11 cellular contexts compared by ENCODE assay signal in genomic region chr17:82913304-82914043, GRCh38.
A peak's percentile ranks its signal among the peaks of the same experiment; 100 is the strongest.
DNase-seq lines count a peak whose midpoint lies in the region; ATAC-seq and TF ChIP-seq lines count a peak whose summit lies in the region.
"Had no signal": no experiment of that assay in that cellular context is flagged by ENCODE, and none has a peak within 500 bp of the region (broad histone marks: within the 10 kb centered on the region; RNA-seq: fewer than 3 reads in every experiment).

No MANE protein-coding gene starts in this region.

- intact Hi-C loops in stomach (cut with DNase I; ENCODE audit: low total_unique reads): loop anchor here (5.0 kb wide), 2 partner anchors 36 to 131 kb away; no protein-coding TSS in a partner anchor
- intact Hi-C loops in spleen (cut with DNase I; ENCODE audit: low total_unique reads): no loop called here

- H3K36me3 Mint-ChIP-seq in glutamatergic neuron (ENCODE audit: unreplicated experiment): peaks cover 4% of the 10 kb centered on the region

- H3K4me3 ChIP-seq in WERI-Rb-1 (ENCODE audit: low read depth, low read length) (no peak overlapping the region), stomach (no peak overlapping the region), spleen (no peak overlapping the region)

- TF ChIP-seq POLR2A in stomach (IDR thresholded peaks at IDR 0.05): no peak
- TF ChIP-seq POLR2A in spleen (IDR thresholded peaks at IDR 0.05): no peak

- peaks cover 7% of the 10 kb centered on the region for H3K27me3 Mint-ChIP-seq in glutamatergic neuron (ENCODE audit: unreplicated experiment)
- H3K27me3 Mint-ChIP-seq: stimulated activated naive CD8-positive, alpha-beta T cell treated with anti-CD3 and anti-CD28 coated beads, Interleukin-15, Interleukin-2, amounts not matched to agents 100 ng/mL and 50 ng/mL, for 24 hours had no signal

- TF ChIP-seq CTCF in WERI-Rb-1 (IDR thresholded peaks at IDR 0.05; ENCODE audit: low read depth, low read length) (peak; percentile 68; the same call in 1 of the 2 replicates), glutamatergic neuron (IDR thresholded peaks at IDR 0.05; ENCODE audit: partially characterized antibody, unreplicated experiment) (peak; percentile 3), stomach (IDR thresholded peaks at IDR 0.05) (peak in 4 of 7 experiments; percentile 12 to 57 (median 24)), spleen (IDR thresholded peaks at IDR 0.05 in 8 of 11, conservative IDR thresholded peaks at IDR 0.05 in 3 of 11) (peak in 3 of 11 experiments; percentile 11 to 17 (median 15))

- ATAC-seq in GM21786 (IDR thresholded peaks at IDR 0.05; ENCODE audit: unreplicated experiment) (no peak), GM19351 (IDR thresholded peaks at IDR 0.05; ENCODE audit: unreplicated experiment) (no peak)

- H3K27ac ChIP-seq in WERI-Rb-1: no peak overlapping the region
- H3K27ac ChIP-seq in stomach: no peak overlapping the region
- no peak overlapping the region for H3K27ac ChIP-seq in spleen

- DNase-seq in NCI-H510A treated with DMSO at 0.1 percent for 48 hours (lab: John Stamatoyannopoulos, UW) (peak; percentile 8), NCI-H510A (lab: John Stamatoyannopoulos, UW) (no peak), WERI-Rb-1 (peak; percentile 48), glutamatergic neuron (no peak), stomach (peak; percentile 44), spleen (no peak)
- DNase-seq: cortex of kidney, kidney glomerular epithelial cell had no signal

- TF ChIP-seq EP300 in stomach (IDR thresholded peaks at IDR 0.05): no peak

- H3K27me3 ChIP-seq in WERI-Rb-1 (ENCODE audit: insufficient read depth, low read depth, severe bottlenecking) (no peaks in the 10 kb centered on the region), stomach (no peaks in the 10 kb centered on the region), spleen (replicated peaks in 1 of 7) (no peaks in the 10 kb centered on the region)

- H3K4me1 Mint-ChIP-seq in glutamatergic neuron (ENCODE audit: low read depth, unreplicated experiment): peaks cover 27% of the 10 kb centered on the region

- 83 to 91% (median 84%) methylated on average over 42 to 44 of the region's 44 CpGs for WGBS in stomach, 5 donors
- 90 to 93% (median 92%) methylated on average over 42 to 44 of the region's 44 CpGs for WGBS in spleen, 5 donors

- H3K4me1 ChIP-seq in stomach (peaks cover 0 to 21% (median 18%) of the 10 kb centered on the region in 4 donors), spleen (peaks cover 9 to 65% (median 28%) of the 10 kb centered on the region in 6 donors)

- H3K36me3 ChIP-seq in WERI-Rb-1 (peaks cover 73% of the 10 kb centered on the region), stomach (peaks cover 0 to 62% (median 43%) of the 10 kb centered on the region in 4 donors), spleen (peaks cover 0 to 71% (median 10%) of the 10 kb centered on the region in 6 donors)

- peaks cover 11% of the 10 kb centered on the region for H3K9me3 Mint-ChIP-seq in glutamatergic neuron (ENCODE audit: unreplicated experiment)
- H3K9me3 Mint-ChIP-seq: stimulated activated naive CD8-positive, alpha-beta T cell treated with anti-CD3 and anti-CD28 coated beads, Interleukin-15, Interleukin-2, amounts not matched to agents 100 ng/mL and 50 ng/mL, for 24 hours had no signal

- no peak overlapping the region for H3K4me3 Mint-ChIP-seq in glutamatergic neuron (ENCODE audit: unreplicated experiment)
- H3K4me3 Mint-ChIP-seq: stimulated activated naive CD8-positive, alpha-beta T cell treated with anti-CD3 and anti-CD28 coated beads, Interleukin-15, Interleukin-2, amounts not matched to agents 100 ng/mL and 50 ng/mL, for 24 hours had no signal

- peak overlapping the region; percentile 55 for H3K27ac Mint-ChIP-seq in glutamatergic neuron (ENCODE audit: unreplicated experiment)
- H3K27ac Mint-ChIP-seq: stimulated activated naive CD8-positive, alpha-beta T cell treated with anti-CD3 and anti-CD28 coated beads, Interleukin-15, Interleukin-2, amounts not matched to agents 100 ng/mL and 50 ng/mL, for 24 hours had no signal

- H3K9me3 ChIP-seq in WERI-Rb-1 (ENCODE audit: severe bottlenecking) (no peaks in the 10 kb centered on the region), stomach (no peaks in the 10 kb centered on the region), spleen (no peaks in the 10 kb centered on the region)

Comparison
In these comparisons a context has a peak if more than half of its experiments do, and no peak if none do; other contexts are left out.
1. DNase-seq: peak in NCI-H510A treated with DMSO at 0.1 percent for 48 hours (single experiment), WERI-Rb-1 (single experiment) and stomach (single experiment); none in NCI-H510A (single experiment), glutamatergic neuron (single experiment) and spleen (single experiment).